ENCODE assay signal across 1 cellular context in the genomic region with DNA sequence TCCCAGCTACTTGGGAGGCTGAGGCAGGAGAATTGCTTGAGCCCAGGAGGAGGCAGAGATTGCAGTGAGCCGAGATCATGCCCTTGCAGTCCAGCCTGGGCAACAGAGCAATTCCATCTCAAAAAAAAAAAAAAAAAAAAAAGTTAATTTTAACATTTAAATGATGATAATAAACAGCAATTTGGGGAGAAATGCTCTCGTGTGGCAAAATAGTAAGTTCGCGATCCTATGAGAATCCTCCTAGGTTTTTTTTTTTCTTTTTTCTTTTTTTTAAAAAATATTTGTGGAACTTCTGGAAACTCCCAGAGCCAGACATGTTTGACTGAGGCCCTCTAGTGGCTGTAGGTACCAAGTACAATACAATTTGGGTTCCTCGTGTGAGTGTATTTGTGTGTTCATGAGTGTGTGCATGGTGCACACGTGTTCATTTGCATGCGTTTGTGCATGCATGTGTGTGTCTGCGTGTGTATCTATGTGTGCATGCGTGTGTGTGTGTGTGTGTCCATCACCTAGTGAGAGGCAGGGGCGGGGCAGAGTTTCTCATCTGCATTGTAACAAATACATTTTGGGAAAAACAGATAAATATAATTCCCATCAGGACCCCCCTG.
TF ChIP-seq lines count a peak whose summit lies in the region.

No MANE protein-coding gene starts in this region.

TF ChIP-seq in GM12878, 131 proteins besides CTCF, POLR2A, EP300 and RAD21 (continued from another document and continues in another):
- TF ChIP-seq, protein P1, sequence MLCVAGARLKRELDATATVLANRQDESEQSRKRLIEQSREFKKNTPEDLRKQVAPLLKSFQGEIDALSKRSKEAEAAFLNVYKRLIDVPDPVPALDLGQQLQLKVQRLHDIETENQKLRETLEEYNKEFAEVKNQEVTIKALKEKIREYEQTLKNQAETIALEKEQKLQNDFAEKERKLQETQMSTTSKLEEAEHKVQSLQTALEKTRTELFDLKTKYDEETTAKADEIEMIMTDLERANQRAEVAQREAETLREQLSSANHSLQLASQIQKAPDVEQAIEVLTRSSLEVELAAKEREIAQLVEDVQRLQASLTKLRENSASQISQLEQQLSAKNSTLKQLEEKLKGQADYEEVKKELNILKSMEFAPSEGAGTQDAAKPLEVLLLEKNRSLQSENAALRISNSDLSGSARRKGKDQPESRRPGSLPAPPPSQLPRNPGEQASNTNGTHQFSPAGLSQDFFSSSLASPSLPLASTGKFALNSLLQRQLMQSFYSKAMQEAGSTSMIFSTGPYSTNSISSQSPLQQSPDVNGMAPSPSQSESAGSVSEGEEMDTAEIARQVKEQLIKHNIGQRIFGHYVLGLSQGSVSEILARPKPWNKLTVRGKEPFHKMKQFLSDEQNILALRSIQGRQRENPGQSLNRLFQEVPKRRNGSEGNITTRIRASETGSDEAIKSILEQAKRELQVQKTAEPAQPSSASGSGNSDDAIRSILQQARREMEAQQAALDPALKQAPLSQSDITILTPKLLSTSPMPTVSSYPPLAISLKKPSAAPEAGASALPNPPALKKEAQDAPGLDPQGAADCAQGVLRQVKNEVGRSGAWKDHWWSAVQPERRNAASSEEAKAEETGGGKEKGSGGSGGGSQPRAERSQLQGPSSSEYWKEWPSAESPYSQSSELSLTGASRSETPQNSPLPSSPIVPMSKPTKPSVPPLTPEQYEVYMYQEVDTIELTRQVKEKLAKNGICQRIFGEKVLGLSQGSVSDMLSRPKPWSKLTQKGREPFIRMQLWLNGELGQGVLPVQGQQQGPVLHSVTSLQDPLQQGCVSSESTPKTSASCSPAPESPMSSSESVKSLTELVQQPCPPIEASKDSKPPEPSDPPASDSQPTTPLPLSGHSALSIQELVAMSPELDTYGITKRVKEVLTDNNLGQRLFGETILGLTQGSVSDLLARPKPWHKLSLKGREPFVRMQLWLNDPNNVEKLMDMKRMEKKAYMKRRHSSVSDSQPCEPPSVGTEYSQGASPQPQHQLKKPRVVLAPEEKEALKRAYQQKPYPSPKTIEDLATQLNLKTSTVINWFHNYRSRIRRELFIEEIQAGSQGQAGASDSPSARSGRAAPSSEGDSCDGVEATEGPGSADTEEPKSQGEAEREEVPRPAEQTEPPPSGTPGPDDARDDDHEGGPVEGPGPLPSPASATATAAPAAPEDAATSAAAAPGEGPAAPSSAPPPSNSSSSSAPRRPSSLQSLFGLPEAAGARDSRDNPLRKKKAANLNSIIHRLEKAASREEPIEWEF (IDR thresholded peaks at IDR 0.05; ENCODE audit: insufficient replicate concordance, low read depth, low read length) = no peak
- no peak for TF ChIP-seq NR2C1 (IDR thresholded peaks at IDR 0.05)
- peak; percentile 83; the same call in 1 of the 3 replicates for TF ChIP-seq POU2F2 (IDR thresholded peaks at IDR 0.05; ENCODE audit: borderline replicate concordance, low read depth, low read length)
- TF ChIP-seq, protein P2, sequence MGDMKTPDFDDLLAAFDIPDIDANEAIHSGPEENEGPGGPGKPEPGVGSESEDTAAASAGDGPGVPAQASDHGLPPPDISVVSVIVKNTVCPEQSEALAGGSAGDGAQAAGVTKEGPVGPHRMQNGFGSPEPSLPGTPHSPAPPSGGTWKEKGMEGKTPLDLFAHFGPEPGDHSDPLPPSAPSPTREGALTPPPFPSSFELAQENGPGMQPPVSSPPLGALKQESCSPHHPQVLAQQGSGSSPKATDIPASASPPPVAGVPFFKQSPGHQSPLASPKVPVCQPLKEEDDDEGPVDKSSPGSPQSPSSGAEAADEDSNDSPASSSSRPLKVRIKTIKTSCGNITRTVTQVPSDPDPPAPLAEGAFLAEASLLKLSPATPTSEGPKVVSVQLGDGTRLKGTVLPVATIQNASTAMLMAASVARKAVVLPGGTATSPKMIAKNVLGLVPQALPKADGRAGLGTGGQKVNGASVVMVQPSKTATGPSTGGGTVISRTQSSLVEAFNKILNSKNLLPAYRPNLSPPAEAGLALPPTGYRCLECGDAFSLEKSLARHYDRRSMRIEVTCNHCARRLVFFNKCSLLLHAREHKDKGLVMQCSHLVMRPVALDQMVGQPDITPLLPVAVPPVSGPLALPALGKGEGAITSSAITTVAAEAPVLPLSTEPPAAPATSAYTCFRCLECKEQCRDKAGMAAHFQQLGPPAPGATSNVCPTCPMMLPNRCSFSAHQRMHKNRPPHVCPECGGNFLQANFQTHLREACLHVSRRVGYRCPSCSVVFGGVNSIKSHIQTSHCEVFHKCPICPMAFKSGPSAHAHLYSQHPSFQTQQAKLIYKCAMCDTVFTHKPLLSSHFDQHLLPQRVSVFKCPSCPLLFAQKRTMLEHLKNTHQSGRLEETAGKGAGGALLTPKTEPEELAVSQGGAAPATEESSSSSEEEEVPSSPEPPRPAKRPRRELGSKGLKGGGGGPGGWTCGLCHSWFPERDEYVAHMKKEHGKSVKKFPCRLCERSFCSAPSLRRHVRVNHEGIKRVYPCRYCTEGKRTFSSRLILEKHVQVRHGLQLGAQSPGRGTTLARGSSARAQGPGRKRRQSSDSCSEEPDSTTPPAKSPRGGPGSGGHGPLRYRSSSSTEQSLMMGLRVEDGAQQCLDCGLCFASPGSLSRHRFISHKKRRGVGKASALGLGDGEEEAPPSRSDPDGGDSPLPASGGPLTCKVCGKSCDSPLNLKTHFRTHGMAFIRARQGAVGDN (IDR thresholded peaks at IDR 0.05) = no peak
- TF ChIP-seq, protein P3, sequence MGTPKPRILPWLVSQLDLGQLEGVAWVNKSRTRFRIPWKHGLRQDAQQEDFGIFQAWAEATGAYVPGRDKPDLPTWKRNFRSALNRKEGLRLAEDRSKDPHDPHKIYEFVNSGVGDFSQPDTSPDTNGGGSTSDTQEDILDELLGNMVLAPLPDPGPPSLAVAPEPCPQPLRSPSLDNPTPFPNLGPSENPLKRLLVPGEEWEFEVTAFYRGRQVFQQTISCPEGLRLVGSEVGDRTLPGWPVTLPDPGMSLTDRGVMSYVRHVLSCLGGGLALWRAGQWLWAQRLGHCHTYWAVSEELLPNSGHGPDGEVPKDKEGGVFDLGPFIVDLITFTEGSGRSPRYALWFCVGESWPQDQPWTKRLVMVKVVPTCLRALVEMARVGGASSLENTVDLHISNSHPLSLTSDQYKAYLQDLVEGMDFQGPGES (IDR thresholded peaks at IDR 0.05) = no peak
- TF ChIP-seq, protein P4, sequence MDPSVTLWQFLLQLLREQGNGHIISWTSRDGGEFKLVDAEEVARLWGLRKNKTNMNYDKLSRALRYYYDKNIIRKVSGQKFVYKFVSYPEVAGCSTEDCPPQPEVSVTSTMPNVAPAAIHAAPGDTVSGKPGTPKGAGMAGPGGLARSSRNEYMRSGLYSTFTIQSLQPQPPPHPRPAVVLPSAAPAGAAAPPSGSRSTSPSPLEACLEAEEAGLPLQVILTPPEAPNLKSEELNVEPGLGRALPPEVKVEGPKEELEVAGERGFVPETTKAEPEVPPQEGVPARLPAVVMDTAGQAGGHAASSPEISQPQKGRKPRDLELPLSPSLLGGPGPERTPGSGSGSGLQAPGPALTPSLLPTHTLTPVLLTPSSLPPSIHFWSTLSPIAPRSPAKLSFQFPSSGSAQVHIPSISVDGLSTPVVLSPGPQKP (IDR thresholded peaks at IDR 0.05; ENCODE audit: low read depth, low read length) = no peak
- peak; percentile 48 to 56; a peak in 3 of 4 replicates for TF ChIP-seq BHLHE40 (IDR thresholded peaks at IDR 0.05; ENCODE audit: borderline replicate concordance in 1 of 2, low read depth in 2 of 2, low read length in 1 of 2)
- TF ChIP-seq, protein P5, sequence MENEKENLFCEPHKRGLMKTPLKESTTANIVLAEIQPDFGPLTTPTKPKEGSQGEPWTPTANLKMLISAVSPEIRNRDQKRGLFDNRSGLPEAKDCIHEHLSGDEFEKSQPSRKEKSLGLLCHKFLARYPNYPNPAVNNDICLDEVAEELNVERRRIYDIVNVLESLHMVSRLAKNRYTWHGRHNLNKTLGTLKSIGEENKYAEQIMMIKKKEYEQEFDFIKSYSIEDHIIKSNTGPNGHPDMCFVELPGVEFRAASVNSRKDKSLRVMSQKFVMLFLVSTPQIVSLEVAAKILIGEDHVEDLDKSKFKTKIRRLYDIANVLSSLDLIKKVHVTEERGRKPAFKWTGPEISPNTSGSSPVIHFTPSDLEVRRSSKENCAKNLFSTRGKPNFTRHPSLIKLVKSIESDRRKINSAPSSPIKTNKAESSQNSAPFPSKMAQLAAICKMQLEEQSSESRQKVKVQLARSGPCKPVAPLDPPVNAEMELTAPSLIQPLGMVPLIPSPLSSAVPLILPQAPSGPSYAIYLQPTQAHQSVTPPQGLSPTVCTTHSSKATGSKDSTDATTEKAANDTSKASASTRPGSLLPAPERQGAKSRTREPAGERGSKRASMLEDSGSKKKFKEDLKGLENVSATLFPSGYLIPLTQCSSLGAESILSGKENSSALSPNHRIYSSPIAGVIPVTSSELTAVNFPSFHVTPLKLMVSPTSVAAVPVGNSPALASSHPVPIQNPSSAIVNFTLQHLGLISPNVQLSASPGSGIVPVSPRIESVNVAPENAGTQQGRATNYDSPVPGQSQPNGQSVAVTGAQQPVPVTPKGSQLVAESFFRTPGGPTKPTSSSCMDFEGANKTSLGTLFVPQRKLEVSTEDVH (IDR thresholded peaks at IDR 0.05; ENCODE audit: low read depth, partially characterized antibody) = no peak
- TF ChIP-seq, protein P6, sequence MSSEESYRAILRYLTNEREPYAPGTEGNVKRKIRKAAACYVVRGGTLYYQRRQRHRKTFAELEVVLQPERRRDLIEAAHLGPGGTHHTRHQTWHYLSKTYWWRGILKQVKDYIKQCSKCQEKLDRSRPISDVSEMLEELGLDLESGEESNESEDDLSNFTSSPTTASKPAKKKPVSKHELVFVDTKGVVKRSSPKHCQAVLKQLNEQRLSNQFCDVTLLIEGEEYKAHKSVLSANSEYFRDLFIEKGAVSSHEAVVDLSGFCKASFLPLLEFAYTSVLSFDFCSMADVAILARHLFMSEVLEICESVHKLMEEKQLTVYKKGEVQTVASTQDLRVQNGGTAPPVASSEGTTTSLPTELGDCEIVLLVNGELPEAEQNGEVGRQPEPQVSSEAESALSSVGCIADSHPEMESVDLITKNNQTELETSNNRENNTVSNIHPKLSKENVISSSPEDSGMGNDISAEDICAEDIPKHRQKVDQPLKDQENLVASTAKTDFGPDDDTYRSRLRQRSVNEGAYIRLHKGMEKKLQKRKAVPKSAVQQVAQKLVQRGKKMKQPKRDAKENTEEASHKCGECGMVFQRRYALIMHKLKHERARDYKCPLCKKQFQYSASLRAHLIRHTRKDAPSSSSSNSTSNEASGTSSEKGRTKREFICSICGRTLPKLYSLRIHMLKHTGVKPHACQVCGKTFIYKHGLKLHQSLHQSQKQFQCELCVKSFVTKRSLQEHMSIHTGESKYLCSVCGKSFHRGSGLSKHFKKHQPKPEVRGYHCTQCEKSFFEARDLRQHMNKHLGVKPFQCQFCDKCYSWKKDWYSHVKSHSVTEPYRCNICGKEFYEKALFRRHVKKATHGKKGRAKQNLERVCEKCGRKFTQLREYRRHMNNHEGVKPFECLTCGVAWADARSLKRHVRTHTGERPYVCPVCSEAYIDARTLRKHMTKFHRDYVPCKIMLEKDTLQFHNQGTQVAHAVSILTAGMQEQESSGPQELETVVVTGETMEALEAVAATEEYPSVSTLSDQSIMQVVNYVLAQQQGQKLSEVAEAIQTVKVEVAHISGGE (CRISPR knock-in tag; IDR thresholded peaks at IDR 0.05) = no peak
- no peak for TF ChIP-seq GABPA (IDR thresholded peaks at IDR 0.05; ENCODE audit: low read depth)
- 0 out of 2 replicates have a peak, but pooled peaks have one; percentile 58 for TF ChIP-seq NBN (IDR thresholded peaks at IDR 0.05)
- no peak for TF ChIP-seq KDM1A (IDR thresholded peaks at IDR 0.05; ENCODE audit: borderline replicate concordance)
- TF ChIP-seq EZH2 (IDR thresholded peaks at IDR 0.05; ENCODE audit: borderline replicate concordance, control insufficient read depth, low read depth, low read length) = no peak
- TF ChIP-seq JUNB (IDR thresholded peaks at IDR 0.05) = no peak
- TF ChIP-seq SMAD1 (IDR thresholded peaks at IDR 0.05; ENCODE audit: low read depth, partially characterized antibody) = no peak
- no peak for TF ChIP-seq HDAC6 (IDR thresholded peaks at IDR 0.05; ENCODE audit: unreplicated experiment)
- TF ChIP-seq SMC3 (IDR thresholded peaks at IDR 0.05; ENCODE audit: borderline replicate concordance, low read length) = peak; percentile 76
- TF ChIP-seq, protein P7, sequence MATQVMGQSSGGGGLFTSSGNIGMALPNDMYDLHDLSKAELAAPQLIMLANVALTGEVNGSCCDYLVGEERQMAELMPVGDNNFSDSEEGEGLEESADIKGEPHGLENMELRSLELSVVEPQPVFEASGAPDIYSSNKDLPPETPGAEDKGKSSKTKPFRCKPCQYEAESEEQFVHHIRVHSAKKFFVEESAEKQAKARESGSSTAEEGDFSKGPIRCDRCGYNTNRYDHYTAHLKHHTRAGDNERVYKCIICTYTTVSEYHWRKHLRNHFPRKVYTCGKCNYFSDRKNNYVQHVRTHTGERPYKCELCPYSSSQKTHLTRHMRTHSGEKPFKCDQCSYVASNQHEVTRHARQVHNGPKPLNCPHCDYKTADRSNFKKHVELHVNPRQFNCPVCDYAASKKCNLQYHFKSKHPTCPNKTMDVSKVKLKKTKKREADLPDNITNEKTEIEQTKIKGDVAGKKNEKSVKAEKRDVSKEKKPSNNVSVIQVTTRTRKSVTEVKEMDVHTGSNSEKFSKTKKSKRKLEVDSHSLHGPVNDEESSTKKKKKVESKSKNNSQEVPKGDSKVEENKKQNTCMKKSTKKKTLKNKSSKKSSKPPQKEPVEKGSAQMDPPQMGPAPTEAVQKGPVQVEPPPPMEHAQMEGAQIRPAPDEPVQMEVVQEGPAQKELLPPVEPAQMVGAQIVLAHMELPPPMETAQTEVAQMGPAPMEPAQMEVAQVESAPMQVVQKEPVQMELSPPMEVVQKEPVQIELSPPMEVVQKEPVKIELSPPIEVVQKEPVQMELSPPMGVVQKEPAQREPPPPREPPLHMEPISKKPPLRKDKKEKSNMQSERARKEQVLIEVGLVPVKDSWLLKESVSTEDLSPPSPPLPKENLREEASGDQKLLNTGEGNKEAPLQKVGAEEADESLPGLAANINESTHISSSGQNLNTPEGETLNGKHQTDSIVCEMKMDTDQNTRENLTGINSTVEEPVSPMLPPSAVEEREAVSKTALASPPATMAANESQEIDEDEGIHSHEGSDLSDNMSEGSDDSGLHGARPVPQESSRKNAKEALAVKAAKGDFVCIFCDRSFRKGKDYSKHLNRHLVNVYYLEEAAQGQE (IDR thresholded peaks at IDR 0.05; ENCODE audit: low read depth, low read length) = no peak
- TF ChIP-seq PAX5 (IDR thresholded peaks at IDR 0.05; ENCODE audit: borderline replicate concordance, low read depth, low read length) = no peak
- TF ChIP-seq, protein P8, sequence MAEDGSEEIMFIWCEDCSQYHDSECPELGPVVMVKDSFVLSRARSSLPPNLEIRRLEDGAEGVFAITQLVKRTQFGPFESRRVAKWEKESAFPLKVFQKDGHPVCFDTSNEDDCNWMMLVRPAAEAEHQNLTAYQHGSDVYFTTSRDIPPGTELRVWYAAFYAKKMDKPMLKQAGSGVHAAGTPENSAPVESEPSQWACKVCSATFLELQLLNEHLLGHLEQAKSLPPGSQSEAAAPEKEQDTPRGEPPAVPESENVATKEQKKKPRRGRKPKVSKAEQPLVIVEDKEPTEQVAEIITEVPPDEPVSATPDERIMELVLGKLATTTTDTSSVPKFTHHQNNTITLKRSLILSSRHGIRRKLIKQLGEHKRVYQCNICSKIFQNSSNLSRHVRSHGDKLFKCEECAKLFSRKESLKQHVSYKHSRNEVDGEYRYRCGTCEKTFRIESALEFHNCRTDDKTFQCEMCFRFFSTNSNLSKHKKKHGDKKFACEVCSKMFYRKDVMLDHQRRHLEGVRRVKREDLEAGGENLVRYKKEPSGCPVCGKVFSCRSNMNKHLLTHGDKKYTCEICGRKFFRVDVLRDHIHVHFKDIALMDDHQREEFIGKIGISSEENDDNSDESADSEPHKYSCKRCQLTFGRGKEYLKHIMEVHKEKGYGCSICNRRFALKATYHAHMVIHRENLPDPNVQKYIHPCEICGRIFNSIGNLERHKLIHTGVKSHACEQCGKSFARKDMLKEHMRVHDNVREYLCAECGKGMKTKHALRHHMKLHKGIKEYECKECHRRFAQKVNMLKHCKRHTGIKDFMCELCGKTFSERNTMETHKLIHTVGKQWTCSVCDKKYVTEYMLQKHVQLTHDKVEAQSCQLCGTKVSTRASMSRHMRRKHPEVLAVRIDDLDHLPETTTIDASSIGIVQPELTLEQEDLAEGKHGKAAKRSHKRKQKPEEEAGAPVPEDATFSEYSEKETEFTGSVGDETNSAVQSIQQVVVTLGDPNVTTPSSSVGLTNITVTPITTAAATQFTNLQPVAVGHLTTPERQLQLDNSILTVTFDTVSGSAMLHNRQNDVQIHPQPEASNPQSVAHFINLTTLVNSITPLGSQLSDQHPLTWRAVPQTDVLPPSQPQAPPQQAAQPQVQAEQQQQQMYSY (CRISPR knock-in tag; IDR thresholded peaks at IDR 0.05) = no peak
